In the genomic region with DNA sequence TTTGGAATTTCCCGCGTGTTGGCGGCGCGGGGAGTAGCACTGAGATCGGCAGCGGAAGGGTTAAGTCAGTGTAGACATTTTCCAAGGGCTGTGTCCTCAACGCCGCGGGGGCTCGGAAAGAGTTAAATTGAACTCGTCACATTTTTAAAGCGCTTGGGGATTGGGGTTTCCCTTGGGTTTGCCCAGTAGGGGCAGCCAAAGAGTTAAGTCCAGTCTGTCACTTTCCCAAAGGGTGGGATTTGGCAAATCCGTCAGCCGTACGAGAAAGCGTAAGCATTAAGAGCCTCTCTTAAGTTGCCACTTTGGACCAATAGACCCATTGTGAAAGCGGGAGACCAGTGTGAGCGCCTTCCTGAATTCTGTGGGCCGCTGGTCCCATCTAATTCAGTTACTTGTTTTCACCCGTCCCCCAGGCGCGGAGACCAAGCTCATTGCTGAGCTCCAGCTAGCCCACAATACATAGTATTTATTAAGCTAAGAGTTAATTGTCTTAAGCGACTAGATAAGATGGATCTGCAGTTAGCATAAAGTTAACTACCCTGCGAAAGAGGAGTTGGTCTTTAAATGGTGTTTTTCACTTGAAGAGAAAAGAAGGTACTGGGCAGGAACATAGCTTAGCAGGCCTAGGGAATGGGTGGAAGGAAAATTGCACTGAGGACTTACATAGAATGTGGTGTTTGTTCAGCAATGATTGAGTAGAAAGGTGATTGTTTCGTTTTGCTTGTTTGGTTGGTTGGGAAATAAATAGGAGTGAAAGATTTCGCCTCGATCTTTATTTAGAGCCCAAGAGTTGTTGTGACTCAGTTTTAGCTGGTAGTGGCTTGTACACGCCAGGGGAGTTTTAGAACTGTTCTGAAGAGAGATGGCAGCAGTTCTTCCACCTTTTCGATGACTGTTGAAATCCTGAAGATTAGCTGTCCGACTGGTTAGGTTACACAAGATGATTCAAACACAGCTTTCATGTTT, we compare ENCODE assay signal across 8 cellular contexts. TPM values are rescaled to one million over a fixed set of nuclear protein-coding genes. Genes with fewer than 3 reads are reported as not detected.
DNase-seq lines count a peak whose midpoint lies in the region; ATAC-seq and TF ChIP-seq lines count a peak whose summit lies in the region.

No MANE protein-coding gene starts in this region.

- intact Hi-C loops in Panc1 (cut with micrococcal nuclease; ENCODE audit: unreplicated experiment) (loop anchor here (10.0 kb wide), 1 partner anchor 62 kb away; a partner anchor contains a TSS), heart left ventricle (cut with DNase I) (loop anchor here in 9 of 10 donors (1.0 to 5.0 kb wide), 3 partner anchors 64 kb away; a partner anchor contains a TSS), ovary (cut with DNase I) (loop anchor here in 2 of 4 donors (5.0 kb wide), 1 partner anchor 64 kb away; a partner anchor contains a TSS)

- TF ChIP-seq CTCF in Panc1 (IDR thresholded peaks at IDR 0.05): no peak
- TF ChIP-seq CTCF in heart left ventricle (IDR thresholded peaks at IDR 0.05): no peak
- TF ChIP-seq CTCF in ovary (IDR thresholded peaks at IDR 0.05): no peak

- ATAC-seq in activated CD4-positive, CD25-positive, alpha-beta regulatory T cell treated with anti-CD3 and anti-CD28 coated beads, Interleukin-2, amount 50 U/mL, for 24 hours: peak; percentile 59 to 61
- ATAC-seq in HG02943 (IDR thresholded peaks at IDR 0.05; ENCODE audit: low read depth, unreplicated experiment) (peak; percentile 12), Panc1 (peak; percentile 14), heart left ventricle (peak; percentile 34 to 74 (median 70))

- H3K36me3 ChIP-seq in Panc1 (ENCODE audit: control insufficient read depth, insufficient read depth, low read length) (no peaks in the 10 kb centered on the region; the same call in 1 of the 2 replicates), heart left ventricle (no peaks in the 10 kb centered on the region), ovary (no peaks in the 10 kb centered on the region)

- CTCF ChIA-PET in Panc1 (lab: Charles Lee): no interaction called here

- BruUV-seq in Panc1 (replicated peaks; lab: Mats Ljungman, UMichigan): no TSS peak

- 4 to 6% (median 5%) methylated on average over 24 to 31 of the region's 31 CpGs for WGBS in heart left ventricle, 4 donors
- 3 to 7% (median 4%) methylated on average over 30 to 31 of the region's 31 CpGs for whole genome bisulfite sequencing in ovary, 3 donors

- H3K27me3 ChIP-seq in Panc1 (ENCODE audit: control insufficient read depth, insufficient read depth, low read length) (no peaks in the 10 kb centered on the region), heart left ventricle (no peaks in the 10 kb centered on the region), ovary (no peaks in the 10 kb centered on the region)

- TF ChIP-seq EP300 in ovary (IDR thresholded peaks at IDR 0.05): no peak

- H3K27ac ChIP-seq in Panc1 (ENCODE audit: low read length) (peak overlapping the region; percentile 88), heart left ventricle (peak overlapping the region; percentile 53 to 96 (median 90)), ovary (peak overlapping the region; percentile 62 to 69)

- H3K4me1 ChIP-seq in Panc1 (ENCODE audit: control insufficient read depth, insufficient read depth, low read length): peaks cover 6% of the 10 kb centered on the region; the same call in 1 of the 2 replicates
- peaks cover 0 to 54% (median 40%) of the 10 kb centered on the region in 12 donors for H3K4me1 ChIP-seq in heart left ventricle
- H3K4me1 ChIP-seq in ovary (ENCODE audit: insufficient read depth): peaks cover 3% of the 10 kb centered on the region

- DNase-seq in activated CD4-positive, CD25-positive, alpha-beta regulatory T cell treated with anti-CD3 and anti-CD28 coated beads, Interleukin-2, amount 50 U/mL, for 72 hours: no peak
- no peak for DNase-seq in Panc1 (ENCODE audit: low read depth, low spot score)
- peak; percentile 89 for DNase-seq in amniotic epithelial cell (ENCODE audit: low read depth)
- peak in 4 of 5 donors; percentile 23 to 40 (median 32) for DNase-seq in heart left ventricle
- peak in 2 of 5 donors; percentile 39 to 41 for DNase-seq in ovary
- DNase-seq in occipital lobe (lab: John Stamatoyannopoulos, UW): no peak

- TF ChIP-seq POLR2A in heart left ventricle (IDR thresholded peaks at IDR 0.05): no peak
- TF ChIP-seq POLR2A in ovary (IDR thresholded peaks at IDR 0.05): no peak

- H3K4me3 ChIP-seq in Panc1 (ENCODE audit: low read depth in 2 of 2, low read length in 2 of 2) (peak overlapping the region; percentile 92 to 95), heart left ventricle (peak overlapping the region; percentile 80 to 100 (median 89)), ovary (peak overlapping the region; percentile 97)

- POLR2A ChIA-PET in Panc1 (lab: Charles Lee): interaction anchor here (1.1 kb wide), 1 partner anchor 54 kb away, joined by 3 read pairs; no protein-coding TSS in a partner anchor

- in situ Hi-C loops in Panc1 (cut with HindIII; ENCODE audit: low pct_unique_long_range_greater_than_20kb, low sequenced_read_pairs): no loop called here

- no peaks in the 10 kb centered on the region for H3K9me3 ChIP-seq in Panc1 (ENCODE audit: control insufficient read depth, insufficient read depth, low read depth, low read length)
- no peaks in the 10 kb centered on the region for H3K9me3 ChIP-seq in heart left ventricle
- H3K9me3 ChIP-seq in ovary: no peaks in the 10 kb centered on the region

RNA-seq across cellular contexts. Expression of a gene that starts 0.9 kb away (rescaled TPM):
- total RNA-seq in Panc1 (2021; ENCODE audit: unreplicated experiment): 51.8 TPM
- 52.9 TPM for polyA plus RNA-seq in Panc1 (2012; ENCODE audit: insufficient read length)
- total RNA-seq in heart left ventricle: 10 to 100 TPM; 43.5 to 77.1 (median 64.0) TPM
- polyA plus RNA-seq in heart left ventricle: 100 to 1,000 TPM in 1 of 2 donors, 10 to 100 TPM in 1; 32.9 to 106 TPM
- 10 to 100 TPM; 27.1 to 70.6 (median 49.8) TPM for total RNA-seq in ovary
- 10 to 100 TPM; 34.2 to 62.6 TPM for polyA plus RNA-seq in ovary
- 95.6 TPM for total RNA-seq in occipital lobe

Comparison
In these comparisons a context has a peak if more than half of its experiments do, and no peak if none do; other contexts are left out.
1. ATAC-seq: peak in every context shown above with its lines; median percentile 70 in heart left ventricle; 60 in activated CD4-positive, CD25-positive, alpha-beta regulatory T cell treated with anti-CD3 and anti-CD28 coated beads, Interleukin-2, amount 50 U/mL, for 24 hours; 14 in Panc1; 12 in HG02943.
2. DNase-seq: peak in amniotic epithelial cell (single experiment) and heart left ventricle (4 of 5); none in activated CD4-positive, CD25-positive, alpha-beta regulatory T cell treated with anti-CD3 and anti-CD28 coated beads, Interleukin-2, amount 50 U/mL, for 72 hours (single experiment), Panc1 (single experiment) and occipital lobe (single experiment).
3. Peak in every context shown above with its lines, with median percentiles within 50 percentile points of each other: H3K27ac ChIP-seq and H3K4me3 ChIP-seq.